1 cellular context compared by ENCODE assay signal in the genomic region with DNA sequence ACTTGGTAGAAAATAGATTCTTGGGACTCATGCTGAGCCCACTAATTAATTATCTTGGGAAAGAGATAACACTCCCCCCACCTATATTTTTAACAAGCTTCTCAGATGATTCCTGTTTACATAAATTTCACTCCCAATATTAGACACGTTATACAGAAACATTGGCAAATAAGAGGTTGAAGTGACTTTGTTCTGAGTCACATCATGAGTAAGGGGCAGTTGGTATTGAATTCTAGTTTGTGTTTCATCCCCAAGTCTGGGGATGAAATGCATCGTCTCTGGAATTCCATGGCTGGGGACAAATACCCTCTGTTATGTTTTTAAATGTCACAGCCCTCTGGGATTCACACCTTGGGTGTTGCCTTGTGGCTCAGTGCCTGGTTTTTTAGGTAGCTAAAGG.
TF ChIP-seq lines count a peak whose summit lies in the region.

No MANE protein-coding gene starts in this region.

TF ChIP-seq in SK-N-SH, 30 proteins besides CTCF, POLR2A, EP300 and RAD21 (continued from another document):
- TF ChIP-seq, protein P1, sequence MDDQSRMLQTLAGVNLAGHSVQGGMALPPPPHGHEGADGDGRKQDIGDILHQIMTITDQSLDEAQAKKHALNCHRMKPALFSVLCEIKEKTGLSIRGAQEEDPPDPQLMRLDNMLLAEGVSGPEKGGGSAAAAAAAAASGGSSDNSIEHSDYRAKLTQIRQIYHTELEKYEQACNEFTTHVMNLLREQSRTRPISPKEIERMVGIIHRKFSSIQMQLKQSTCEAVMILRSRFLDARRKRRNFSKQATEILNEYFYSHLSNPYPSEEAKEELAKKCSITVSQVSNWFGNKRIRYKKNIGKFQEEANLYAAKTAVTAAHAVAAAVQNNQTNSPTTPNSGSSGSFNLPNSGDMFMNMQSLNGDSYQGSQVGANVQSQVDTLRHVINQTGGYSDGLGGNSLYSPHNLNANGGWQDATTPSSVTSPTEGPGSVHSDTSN (IDR thresholded peaks at IDR 0.05): no peak; the same call in 1 of the 2 replicates
- no peak for TF ChIP-seq NRF1 (IDR thresholded peaks at IDR 0.05; ENCODE audit: low read depth, low read length)
- TF ChIP-seq USF1 (IDR thresholded peaks at IDR 0.05; ENCODE audit: borderline replicate concordance, low read depth): no peak
- TF ChIP-seq IRF3 (IDR thresholded peaks at IDR 0.05; ENCODE audit: low read depth, low read length): no peak
- TF ChIP-seq FOSL2 (IDR thresholded peaks at IDR 0.05; ENCODE audit: borderline replicate concordance, low read depth): peak; percentile 77
- no peak for TF ChIP-seq GABPA (IDR thresholded peaks at IDR 0.05; ENCODE audit: low read depth)
- no peak for TF ChIP-seq YY1 (IDR thresholded peaks at IDR 0.05; ENCODE audit: low read depth)
- TF ChIP-seq NFIC (IDR thresholded peaks at IDR 0.05; ENCODE audit: borderline replicate concordance): peak; percentile 32; the same call in 1 of the 2 replicates
- TF ChIP-seq SMC3 (IDR thresholded peaks at IDR 0.05; ENCODE audit: low read depth, low read length): no peak
- TF ChIP-seq, protein P2, sequence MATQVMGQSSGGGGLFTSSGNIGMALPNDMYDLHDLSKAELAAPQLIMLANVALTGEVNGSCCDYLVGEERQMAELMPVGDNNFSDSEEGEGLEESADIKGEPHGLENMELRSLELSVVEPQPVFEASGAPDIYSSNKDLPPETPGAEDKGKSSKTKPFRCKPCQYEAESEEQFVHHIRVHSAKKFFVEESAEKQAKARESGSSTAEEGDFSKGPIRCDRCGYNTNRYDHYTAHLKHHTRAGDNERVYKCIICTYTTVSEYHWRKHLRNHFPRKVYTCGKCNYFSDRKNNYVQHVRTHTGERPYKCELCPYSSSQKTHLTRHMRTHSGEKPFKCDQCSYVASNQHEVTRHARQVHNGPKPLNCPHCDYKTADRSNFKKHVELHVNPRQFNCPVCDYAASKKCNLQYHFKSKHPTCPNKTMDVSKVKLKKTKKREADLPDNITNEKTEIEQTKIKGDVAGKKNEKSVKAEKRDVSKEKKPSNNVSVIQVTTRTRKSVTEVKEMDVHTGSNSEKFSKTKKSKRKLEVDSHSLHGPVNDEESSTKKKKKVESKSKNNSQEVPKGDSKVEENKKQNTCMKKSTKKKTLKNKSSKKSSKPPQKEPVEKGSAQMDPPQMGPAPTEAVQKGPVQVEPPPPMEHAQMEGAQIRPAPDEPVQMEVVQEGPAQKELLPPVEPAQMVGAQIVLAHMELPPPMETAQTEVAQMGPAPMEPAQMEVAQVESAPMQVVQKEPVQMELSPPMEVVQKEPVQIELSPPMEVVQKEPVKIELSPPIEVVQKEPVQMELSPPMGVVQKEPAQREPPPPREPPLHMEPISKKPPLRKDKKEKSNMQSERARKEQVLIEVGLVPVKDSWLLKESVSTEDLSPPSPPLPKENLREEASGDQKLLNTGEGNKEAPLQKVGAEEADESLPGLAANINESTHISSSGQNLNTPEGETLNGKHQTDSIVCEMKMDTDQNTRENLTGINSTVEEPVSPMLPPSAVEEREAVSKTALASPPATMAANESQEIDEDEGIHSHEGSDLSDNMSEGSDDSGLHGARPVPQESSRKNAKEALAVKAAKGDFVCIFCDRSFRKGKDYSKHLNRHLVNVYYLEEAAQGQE (IDR thresholded peaks at IDR 0.05; ENCODE audit: low read depth, low read length): no peak
- peak; percentile 32; the same call in 1 of the 2 replicates for TF ChIP-seq TEAD4 (IDR thresholded peaks at IDR 0.05; ENCODE audit: borderline replicate concordance, insufficient read depth)
- no peak for TF ChIP-seq USF2 (IDR thresholded peaks at IDR 0.05; ENCODE audit: borderline replicate concordance, low read depth, low read length)
- TF ChIP-seq, protein P3, sequence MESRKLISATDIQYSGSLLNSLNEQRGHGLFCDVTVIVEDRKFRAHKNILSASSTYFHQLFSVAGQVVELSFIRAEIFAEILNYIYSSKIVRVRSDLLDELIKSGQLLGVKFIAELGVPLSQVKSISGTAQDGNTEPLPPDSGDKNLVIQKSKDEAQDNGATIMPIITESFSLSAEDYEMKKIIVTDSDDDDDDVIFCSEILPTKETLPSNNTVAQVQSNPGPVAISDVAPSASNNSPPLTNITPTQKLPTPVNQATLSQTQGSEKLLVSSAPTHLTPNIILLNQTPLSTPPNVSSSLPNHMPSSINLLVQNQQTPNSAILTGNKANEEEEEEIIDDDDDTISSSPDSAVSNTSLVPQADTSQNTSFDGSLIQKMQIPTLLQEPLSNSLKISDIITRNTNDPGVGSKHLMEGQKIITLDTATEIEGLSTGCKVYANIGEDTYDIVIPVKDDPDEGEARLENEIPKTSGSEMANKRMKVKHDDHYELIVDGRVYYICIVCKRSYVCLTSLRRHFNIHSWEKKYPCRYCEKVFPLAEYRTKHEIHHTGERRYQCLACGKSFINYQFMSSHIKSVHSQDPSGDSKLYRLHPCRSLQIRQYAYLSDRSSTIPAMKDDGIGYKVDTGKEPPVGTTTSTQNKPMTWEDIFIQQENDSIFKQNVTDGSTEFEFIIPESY (IDR thresholded peaks at IDR 0.05; ENCODE audit: borderline replicate concordance, low read depth): no peak
- TF ChIP-seq POLR2AphosphoS5 (IDR thresholded peaks at IDR 0.05; ENCODE audit: low read depth, low read length): no peak
- TF ChIP-seq CHD2 (IDR thresholded peaks at IDR 0.05; ENCODE audit: low read length, partially characterized antibody): no peak
- TF ChIP-seq TAF1 (IDR thresholded peaks at IDR 0.05; ENCODE audit: borderline replicate concordance, low read depth, low read length): no peak
